22 cellular contexts compared by ENCODE assay signal in genomic region chr10:129547583-129547982, GRCh38.
DNase-seq lines count a peak whose midpoint lies in the region; ATAC-seq and TF ChIP-seq lines count a peak whose summit lies in the region.
"Had no signal": no experiment of that assay in that cellular context is flagged by ENCODE, and none has a peak within 500 bp of the region (broad histone marks: within the 10 kb centered on the region; RNA-seq: fewer than 3 reads in every experiment).

No MANE protein-coding gene starts in this region.

- intact Hi-C loops in IMR-90 (cut with micrococcal nuclease) = no loop called here

- H3K27ac ChIP-seq in IMR-90 (ENCODE audit: insufficient read depth, low read length) (no peak overlapping the region), neuronal stem cell (replicated peaks; ENCODE audit: low read length) (peak overlapping the region; percentile 26)
- H3K27ac ChIP-seq: BLaER1, KMS-11 had no signal

- dilution Hi-C loops in IMR-90 (cut with HindIII; ENCODE audit: low sequenced_read_pairs, unreplicated experiment) = no loop called here

- in situ Hi-C loops in IMR-90 (cut with MboI; ENCODE audit: low sequenced_read_pairs) = no loop called here

- H4K8ac ChIP-seq in IMR-90 (ENCODE audit: low read depth in 2 of 2, low read length in 2 of 2) (no peak overlapping the region), neuronal stem cell (ENCODE audit: low read depth, low read length) (no peak overlapping the region)

- no peak overlapping the region for H3K4me2 ChIP-seq in IMR-90 (ENCODE audit: low read depth, low read length)
- no peak overlapping the region for H3K4me2 ChIP-seq in neuronal stem cell (ENCODE audit: insufficient read depth, low read length, poor library complexity, severe bottlenecking)
- H3K4me2 ChIP-seq: BLaER1, KMS-11 had no signal

- H3K9ac ChIP-seq in IMR-90 (ENCODE audit: low read depth, low read length) (no peak overlapping the region), neuronal stem cell (ENCODE audit: low read depth, low read length, poor library complexity) (no peak overlapping the region)
- H3K9ac ChIP-seq: BLaER1, KMS-11 had no signal

- H2BK20ac ChIP-seq in IMR-90 (ENCODE audit: low read depth, low read length) = no peak overlapping the region

- no peaks in the 10 kb centered on the region for H3K27me3 Mint-ChIP-seq in activated naive CD8-positive, alpha-beta T cell treated with anti-CD3 and anti-CD28 coated beads for 36 hours
- H3K27me3 Mint-ChIP-seq: CD4-positive, alpha-beta T cell had no signal

- no peak overlapping the region for H3K56ac ChIP-seq in IMR-90 (ENCODE audit: extremely low read depth, insufficient read depth, low read length)

- no peak overlapping the region for H3K14ac ChIP-seq in IMR-90 (replicated peaks; ENCODE audit: low read depth, low read length)
- no peak overlapping the region for H3K14ac ChIP-seq in neuronal stem cell (ENCODE audit: low read length)

- H2AK5ac ChIP-seq in IMR-90 (ENCODE audit: low read depth, low read length) = no peak overlapping the region
- H2AK5ac ChIP-seq in neuronal stem cell (ENCODE audit: low read depth, low read length) = no peak overlapping the region

- no peaks in the 10 kb centered on the region for H3K27me3 ChIP-seq in IMR-90 (ENCODE audit: control insufficient read depth, insufficient read depth, low read length)
- no peaks in the 10 kb centered on the region for H3K27me3 ChIP-seq in neuronal stem cell (ENCODE audit: control insufficient read depth in 3 of 3, insufficient read depth in 3 of 3, low read depth in 1 of 3, low read length in 3 of 3)
- H3K27me3 ChIP-seq: BLaER1 had no signal

- no peaks in the 10 kb centered on the region for H4K20me1 ChIP-seq in IMR-90 (ENCODE audit: insufficient read depth, low read length)

- H2BK12ac ChIP-seq in neuronal stem cell (ENCODE audit: low read length) = no peak overlapping the region

- H2AFZ ChIP-seq in IMR-90 (replicated peaks; ENCODE audit: low read length, poor library complexity) = no peak overlapping the region
- H2AFZ ChIP-seq in neuronal stem cell (ENCODE audit: low read length) = no peak overlapping the region

- H2BK15ac ChIP-seq in IMR-90 (ENCODE audit: low read depth, low read length) (no peak overlapping the region), neuronal stem cell (ENCODE audit: low read length) (no peak overlapping the region)

- H2BK120ac ChIP-seq in IMR-90 (ENCODE audit: low read depth, low read length) (no peak overlapping the region), neuronal stem cell (ENCODE audit: low read depth, low read length) (no peak overlapping the region)

- H4K91ac ChIP-seq in IMR-90 (ENCODE audit: insufficient read depth, low read depth, low read length) (no peak overlapping the region), neuronal stem cell (ENCODE audit: low read depth, low read length, poor library complexity) (no peak overlapping the region)

- no peaks in the 10 kb centered on the region for H3K9me3 Mint-ChIP-seq in activated naive CD8-positive, alpha-beta T cell treated with anti-CD3 and anti-CD28 coated beads for 36 hours

- WGBS in IMR-90 (ENCODE audit: extremely low coverage in 2 of 2, insufficient read length in 1 of 2), 2 experiments = no CpG with 5 or more reads among the region's 7 CpGs
- WGBS in neuronal stem cell (ENCODE audit: extremely low coverage in 2 of 2, insufficient read length in 2 of 2, insufficient replicate concordance in 1 of 2), 2 donors = no CpG with 5 or more reads among the region's 7 CpGs

- H2BK5ac ChIP-seq in IMR-90 (ENCODE audit: low read depth, low read length, poor library complexity, severe bottlenecking) (no peak overlapping the region), neuronal stem cell (ENCODE audit: low read length) (no peak overlapping the region)

- H3K4me1 Mint-ChIP-seq in activated naive CD8-positive, alpha-beta T cell treated with anti-CD3 and anti-CD28 coated beads for 36 hours = peaks cover 1% of the 10 kb centered on the region

- H3K18ac ChIP-seq in IMR-90 (ENCODE audit: low read depth, low read length) = no peak overlapping the region
- H3K18ac ChIP-seq in neuronal stem cell (ENCODE audit: low read length) = no peak overlapping the region

- H3K4ac ChIP-seq in IMR-90 (ENCODE audit: low read depth, low read length) = no peak overlapping the region
- no peak overlapping the region for H3K4ac ChIP-seq in neuronal stem cell (ENCODE audit: low read length)

- DNase-seq in IMR-90 = peak; percentile 12
- peak; percentile 17 for DNase-seq in choroid plexus epithelial cell (ENCODE audit: low read depth)
- no peak for DNase-seq in neuronal stem cell (ENCODE audit: low spot score)
- peak; percentile 40 for DNase-seq in ureter (ENCODE audit: low spot score)
- DNase-seq in activated naive CD8-positive, alpha-beta T cell treated with anti-CD3 and anti-CD28 coated beads for 36 hours = no peak
- no peak for DNase-seq in pons (ENCODE audit: low spot score)
- DNase-seq: CD4-positive, alpha-beta T cell; DND-41; GOT3; HCEC 1CT; NCI-H1092 treated with DMSO at 0.1 percent for 48 hours; NCI-H146; NCI-H2029; NCI-H2171; NCI-H345; NCI-H524; NCI-H82; OCI-M1; Right ventricle myocardium superior had no signal

- no peaks in the 10 kb centered on the region for H3K36me3 ChIP-seq in IMR-90 (ENCODE audit: control insufficient read depth, insufficient read depth, low read length)
- no peaks in the 10 kb centered on the region for H3K36me3 ChIP-seq in neuronal stem cell (replicated peaks in 1 of 2; ENCODE audit: control insufficient read depth in 2 of 2, insufficient read depth in 2 of 2, low read length in 2 of 2)

- H3K23ac ChIP-seq in IMR-90 (ENCODE audit: low read depth, low read length) (no peak overlapping the region), neuronal stem cell (ENCODE audit: low read depth, low read length, poor library complexity) (no peak overlapping the region)

- TF ChIP-seq CTCF in IMR-90 (conservative IDR thresholded peaks at IDR 0.05; ENCODE audit: low read depth, low read length) = no peak
- TF ChIP-seq CTCF in choroid plexus epithelial cell (conservative IDR thresholded peaks at IDR 0.05; ENCODE audit: low read depth, low read length) = no peak

- TF ChIP-seq RAD21 in IMR-90 (IDR thresholded peaks at IDR 0.05; ENCODE audit: low read length) = no peak

- POLR2A ChIA-PET in IMR-90 (lab: Charles Lee; ENCODE audit: unreplicated experiment) = no interaction called here

- no peak overlapping the region for H4K5ac ChIP-seq in IMR-90 (ENCODE audit: low read depth, low read length)

- peak overlapping the region; percentile 58 for H2AK9ac ChIP-seq in IMR-90 (replicated peaks; ENCODE audit: low read depth, low read length, poor library complexity)

- no peaks in the 10 kb centered on the region for H3K79me1 ChIP-seq in IMR-90 (ENCODE audit: low read depth in 1 of 2, low read length in 2 of 2)
- peaks cover 2% of the 10 kb centered on the region for H3K79me1 ChIP-seq in neuronal stem cell (ENCODE audit: low read depth, low read length)

- H3K9me1 ChIP-seq in IMR-90 (ENCODE audit: insufficient read depth, low read length) = 0 out of 2 replicates have a peak, but pooled peaks cover 5% of the 10 kb centered on the region

- ATAC-seq in IMR-90 (ENCODE audit: low read depth) (peak; percentile 77), HG02763 (IDR thresholded peaks at IDR 0.05; ENCODE audit: unreplicated experiment) (no peak)

- peaks cover 20% of the 10 kb centered on the region for H3K36me3 Mint-ChIP-seq in activated naive CD8-positive, alpha-beta T cell treated with anti-CD3 and anti-CD28 coated beads for 36 hours

- H3K4me3 ChIP-seq in IMR-90 (ENCODE audit: insufficient read depth, low read depth, low read length) = no peak overlapping the region
- no peak overlapping the region for H3K4me3 ChIP-seq in choroid plexus epithelial cell (ENCODE audit: low read depth, low read length)
- H3K4me3 ChIP-seq in neuronal stem cell (ENCODE audit: low read length in 2 of 2) = no peak overlapping the region
- H3K4me3 ChIP-seq: BLaER1 had no signal

- BruUV-seq in IMR-90 (replicated peaks; lab: Mats Ljungman, UMichigan) = no TSS peak

- H3K9me3 ChIP-seq in IMR-90 (ENCODE audit: control insufficient read depth, insufficient read depth, low read length) = no peaks in the 10 kb centered on the region
- no peaks in the 10 kb centered on the region for H3K9me3 ChIP-seq in neuronal stem cell (replicated peaks in 1 of 2; ENCODE audit: control insufficient read depth in 2 of 2, insufficient read depth in 1 of 2, low read depth in 1 of 2, low read length in 2 of 2)

- H3K27ac Mint-ChIP-seq in activated naive CD8-positive, alpha-beta T cell treated with anti-CD3 and anti-CD28 coated beads for 36 hours = no peak overlapping the region
- H3K27ac Mint-ChIP-seq: CD4-positive, alpha-beta T cell had no signal

- no peak for TF ChIP-seq POLR2A in IMR-90 (IDR thresholded peaks at IDR 0.05; ENCODE audit: low read depth, low read length)

- no peak overlapping the region for H3K4me3 Mint-ChIP-seq in activated naive CD8-positive, alpha-beta T cell treated with anti-CD3 and anti-CD28 coated beads for 36 hours
- H3K4me3 Mint-ChIP-seq: CD4-positive, alpha-beta T cell had no signal

- CTCF ChIA-PET in IMR-90 (lab: Yijun Ruan, JAX) = no interaction called here

- H3K4me1 ChIP-seq in IMR-90 (ENCODE audit: control insufficient read depth, insufficient read depth, low read length) (no peaks in the 10 kb centered on the region), neuronal stem cell (ENCODE audit: control insufficient read depth in 2 of 2, insufficient read depth in 1 of 2, low read depth in 1 of 2, low read length in 2 of 2) (peaks cover 0 to 4% of the 10 kb centered on the region in 2 donors)

TF ChIP-seq in IMR-90, 13 proteins besides CTCF, POLR2A, EP300 and RAD21 (continues in another document):
- TF ChIP-seq RCOR1 (IDR thresholded peaks at IDR 0.05; ENCODE audit: insufficient replicate concordance, low read length) (no peak), NFE2L2 (IDR thresholded peaks at IDR 0.05; ENCODE audit: low read depth, low read length) (no peak)
- TF ChIP-seq, protein P1, sequence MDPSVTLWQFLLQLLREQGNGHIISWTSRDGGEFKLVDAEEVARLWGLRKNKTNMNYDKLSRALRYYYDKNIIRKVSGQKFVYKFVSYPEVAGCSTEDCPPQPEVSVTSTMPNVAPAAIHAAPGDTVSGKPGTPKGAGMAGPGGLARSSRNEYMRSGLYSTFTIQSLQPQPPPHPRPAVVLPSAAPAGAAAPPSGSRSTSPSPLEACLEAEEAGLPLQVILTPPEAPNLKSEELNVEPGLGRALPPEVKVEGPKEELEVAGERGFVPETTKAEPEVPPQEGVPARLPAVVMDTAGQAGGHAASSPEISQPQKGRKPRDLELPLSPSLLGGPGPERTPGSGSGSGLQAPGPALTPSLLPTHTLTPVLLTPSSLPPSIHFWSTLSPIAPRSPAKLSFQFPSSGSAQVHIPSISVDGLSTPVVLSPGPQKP (IDR thresholded peaks at IDR 0.05; ENCODE audit: borderline replicate concordance, low read depth, low read length) = no peak
- TF ChIP-seq, protein P2, sequence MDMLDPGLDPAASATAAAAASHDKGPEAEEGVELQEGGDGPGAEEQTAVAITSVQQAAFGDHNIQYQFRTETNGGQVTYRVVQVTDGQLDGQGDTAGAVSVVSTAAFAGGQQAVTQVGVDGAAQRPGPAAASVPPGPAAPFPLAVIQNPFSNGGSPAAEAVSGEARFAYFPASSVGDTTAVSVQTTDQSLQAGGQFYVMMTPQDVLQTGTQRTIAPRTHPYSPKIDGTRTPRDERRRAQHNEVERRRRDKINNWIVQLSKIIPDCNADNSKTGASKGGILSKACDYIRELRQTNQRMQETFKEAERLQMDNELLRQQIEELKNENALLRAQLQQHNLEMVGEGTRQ (IDR thresholded peaks at IDR 0.05; ENCODE audit: low read depth, low read length) = no peak

Comparison
In these comparisons a context has a peak if more than half of its experiments do, and no peak if none do; other contexts are left out.
1. DNase-seq: peak in IMR-90 (single experiment), choroid plexus epithelial cell (single experiment) and ureter (single experiment); none in neuronal stem cell (single experiment), activated naive CD8-positive, alpha-beta T cell treated with anti-CD3 and anti-CD28 coated beads for 36 hours (single experiment) and pons (single experiment).